Comparison of ENCODE assay signal across 8 cellular contexts in the genomic region with DNA sequence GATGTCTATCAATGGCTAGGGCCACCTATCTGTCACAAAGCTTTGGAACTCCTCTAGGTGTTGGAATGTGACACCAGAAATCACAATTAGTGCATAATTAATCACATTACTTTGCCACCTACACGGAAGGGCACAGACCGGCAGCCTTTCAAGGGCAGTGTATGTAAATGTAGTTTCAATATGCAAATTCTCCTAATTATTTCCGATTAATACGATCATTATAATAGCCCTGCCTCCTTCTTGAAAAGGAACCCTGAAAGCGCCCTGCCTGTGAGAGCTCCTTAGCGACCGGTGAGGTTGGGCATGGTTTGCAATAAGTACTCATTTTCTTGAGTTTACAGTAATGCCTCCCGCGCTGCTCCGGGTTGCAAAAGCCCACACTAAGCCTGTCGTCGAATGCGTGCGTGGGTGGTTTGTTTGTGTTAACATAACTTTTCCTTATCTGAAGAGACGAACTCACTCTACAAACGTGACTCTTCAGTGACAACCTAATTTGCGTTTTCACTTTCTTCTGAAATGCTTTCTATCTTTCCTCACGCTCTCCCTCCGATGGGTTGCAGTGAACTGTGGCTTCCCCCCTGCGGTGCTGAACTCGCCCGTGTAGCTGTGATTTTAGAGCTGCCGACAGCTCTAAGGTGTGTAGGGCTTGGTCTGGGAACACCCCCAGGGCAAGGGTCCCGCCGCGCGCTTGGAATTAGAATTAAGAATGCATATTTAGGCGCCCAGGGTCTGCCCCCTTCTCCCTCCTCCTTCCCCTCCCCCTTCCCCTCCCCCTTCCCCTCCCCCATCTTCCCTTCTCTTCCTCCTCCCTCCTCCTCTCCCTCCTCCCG. TPM values are rescaled to one million over a fixed set of nuclear protein-coding genes. Genes with fewer than 3 reads are reported as not detected.
DNase-seq lines count a peak whose midpoint lies in the region; ATAC-seq, FAIRE-seq and TF ChIP-seq lines count a peak whose summit lies in the region.

No MANE protein-coding gene starts in this region.

- H3K36me3 ChIP-seq in body of pancreas (replicated peaks in 1 of 2; ENCODE audit: insufficient read depth in 1 of 2, low read depth in 2 of 2) (no peaks in the 10 kb centered on the region), iPS-20b (ENCODE audit: insufficient read depth, low read depth, low read length) (peaks cover 13% of the 10 kb centered on the region; the same call in 1 of the 2 replicates), small intestine (ENCODE audit: control insufficient read depth in 2 of 2, insufficient read depth in 2 of 2, low read length in 2 of 2) (no peaks in the 10 kb centered on the region)

- H3K9me3 ChIP-seq in body of pancreas = no peaks in the 10 kb centered on the region
- H3K9me3 ChIP-seq in iPS-20b (ENCODE audit: insufficient read depth, low read depth, low read length) = no peaks in the 10 kb centered on the region
- H3K9me3 ChIP-seq in small intestine (ENCODE audit: control insufficient read depth, low read depth) = no peaks in the 10 kb centered on the region

- peak overlapping the region; percentile 89 to 99 (median 98) for H3K27ac ChIP-seq in body of pancreas
- peak overlapping the region; percentile 26 for H3K27ac ChIP-seq in iPS-20b (ENCODE audit: low read length)
- peak overlapping the region; percentile 77 to 82 for H3K27ac ChIP-seq in small intestine (ENCODE audit: low read depth in 1 of 2, low read length in 1 of 2)

- TF ChIP-seq CTCF in body of pancreas (IDR thresholded peaks at IDR 0.05) = no peak

- peak; percentile 29 for TF ChIP-seq POLR2A in GM15510 (IDR thresholded peaks at IDR 0.05; ENCODE audit: borderline replicate concordance, extremely low read depth, insufficient read length)
- no peak for TF ChIP-seq POLR2A in body of pancreas (IDR thresholded peaks at IDR 0.05)

- peaks cover 49% of the 10 kb centered on the region for H3K4me1 ChIP-seq in body of pancreas
- H3K4me1 ChIP-seq in iPS-20b (ENCODE audit: insufficient read depth, low read length) = peaks cover 21% of the 10 kb centered on the region; the same call in 1 of the 2 replicates
- H3K4me1 ChIP-seq in small intestine (ENCODE audit: control insufficient read depth in 2 of 2, insufficient read depth in 1 of 2, low read depth in 1 of 2, low read length in 1 of 2) = peaks cover 2 to 7% of the 10 kb centered on the region in 2 donors

- no peaks in the 10 kb centered on the region for H3K27me3 ChIP-seq in body of pancreas
- peaks cover 28% of the 10 kb centered on the region; the same call in 1 of the 2 replicates for H3K27me3 ChIP-seq in iPS-20b (ENCODE audit: insufficient read depth, low read length)
- no peaks in the 10 kb centered on the region for H3K27me3 ChIP-seq in small intestine (ENCODE audit: control insufficient read depth in 2 of 2, insufficient read depth in 2 of 2, low read length in 2 of 2)

- FAIRE-seq in TTC549 (lab: Jason Lieb, UNC) (peak; percentile 87), small intestine (lab: Jason Lieb, UNC) (no peak)

- peak overlapping the region; percentile 74; the same call in 1 of the 2 replicates for H3K9ac ChIP-seq in iPS-20b (ENCODE audit: low read depth, low read length)

- peak overlapping the region; percentile 0 to 23 for H3K4me3 ChIP-seq in body of pancreas
- H3K4me3 ChIP-seq in iPS-20b (ENCODE audit: low read length) = peak overlapping the region; percentile 71
- peak overlapping the region in 1 of 2 donors; percentile 53 for H3K4me3 ChIP-seq in small intestine (ENCODE audit: low read depth in 1 of 2, low read length in 2 of 2)

- ATAC-seq in body of pancreas = no peak
- no peak for ATAC-seq in HG02623 (IDR thresholded peaks at IDR 0.05; ENCODE audit: unreplicated experiment)
- ATAC-seq in GM21737 (IDR thresholded peaks at IDR 0.05; ENCODE audit: unreplicated experiment) = no peak

- intact Hi-C loops in body of pancreas (cut with DNase I) = no loop called here

- DNase-seq in NCI-H2081 (lab: John Stamatoyannopoulos, UW) (peak; percentile 73 to 82), body of pancreas (peak; percentile 53 to 76 (median 62)), small intestine (peak; percentile 87)

- WGBS in body of pancreas, 2 donors = 1% methylated on average over 28 to 29 of the region's 29 CpGs
- WGBS in small intestine, 3 donors = 1% methylated on average over 28 of the region's 29 CpGs

RNA-seq across cellular contexts. Expression of gene ID2, which starts 0.7 kb away (rescaled TPM):
- 100 to 1,000 TPM in 1 of 2 donors, 10 to 100 TPM in 1; 50.3 to 157 TPM for total RNA-seq in body of pancreas
- 100 to 1,000 TPM in 2 of 3 donors, 10 to 100 TPM in 1; 70.2 to 178 (median 116) TPM for polyA plus RNA-seq in small intestine

Comparison
In these comparisons a context has a peak if more than half of its experiments do, and no peak if none do; other contexts are left out.
1. H3K27ac ChIP-seq: peak in every context shown above with its lines; median percentile 98 in body of pancreas; 80 in small intestine; 26 in iPS-20b.